13 cellular contexts compared by ENCODE assay signal in the genomic region with DNA sequence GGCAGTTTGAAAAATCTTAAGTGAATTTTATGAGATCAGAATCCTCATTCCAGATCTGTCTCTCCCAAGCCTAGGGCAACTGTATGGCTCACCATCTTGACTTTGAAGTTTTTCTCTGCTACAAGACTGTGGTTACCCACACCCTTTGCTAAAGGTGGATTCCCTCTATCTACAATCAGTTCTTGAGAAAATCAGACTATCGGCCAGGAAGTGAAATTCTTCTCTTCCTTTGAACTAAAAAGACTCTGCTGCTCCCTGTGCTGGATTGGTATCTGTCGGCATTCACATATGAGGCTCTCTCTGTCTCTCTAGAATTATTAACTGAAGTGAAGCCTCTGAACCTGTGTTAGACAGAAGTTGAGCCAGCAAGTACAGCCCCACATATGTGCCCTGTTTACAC.
A peak's percentile ranks its signal among the peaks of the same experiment; 100 is the strongest.
DNase-seq lines count a peak whose midpoint lies in the region; ATAC-seq and TF ChIP-seq lines count a peak whose summit lies in the region.
"Had no signal": no experiment of that assay in that cellular context is flagged by ENCODE, and none has a peak within 500 bp of the region (broad histone marks: within the 10 kb centered on the region; RNA-seq: fewer than 3 reads in every experiment).

No MANE protein-coding gene starts in this region.

- no peak overlapping the region for H3K4me3 ChIP-seq in OCI-LY3 (ENCODE audit: low read length)
- no peak overlapping the region for H3K4me3 ChIP-seq in suprapubic skin

- 32% methylated on average over 2 of the region's 2 CpGs for WGBS in suprapubic skin

- H3K9me3 ChIP-seq in OCI-LY3 (ENCODE audit: insufficient read depth, low read length) (no peaks in the 10 kb centered on the region), suprapubic skin (no peaks in the 10 kb centered on the region)

- DNase-seq in natural killer cell (no peak), suprapubic skin (ENCODE audit: low spot score in 2 of 2) (no peak), MV-4-11 (lab: John Stamatoyannopoulos, UW) (no peak), mucosa of gallbladder (ENCODE audit: low spot score) (no peak)
- DNase-seq in natural killer cell treated with Interleukin-12 subunit alpha and Interleukin-12 subunit beta and Interleukin-15 and Interleukin-18, amount 100 ng/mL, for 72 hours (ENCODE audit: low spot score), result no peak
- DNase-seq: NCI-H1436 treated with DMSO at 0.1 percent for 48 hours; stimulated activated CD4-positive, alpha-beta T cell treated with anti-CD3 and anti-CD28 coated beads, Interleukin-2, amount 100 ng/mL, for 48 hours had no signal

- H3K36me3 ChIP-seq in OCI-LY3 (replicated peaks; ENCODE audit: low read depth, low read length) (no peaks in the 10 kb centered on the region), suprapubic skin (no peaks in the 10 kb centered on the region)

- no peaks in the 10 kb centered on the region for H3K36me3 Mint-ChIP-seq in natural killer cell
- H3K36me3 Mint-ChIP-seq in natural killer cell treated with Interleukin-12 subunit alpha and Interleukin-12 subunit beta and Interleukin-15 and Interleukin-18, amount 100 ng/mL, for 72 hours, result no peaks in the 10 kb centered on the region

- H3K27me3 ChIP-seq in OCI-LY3 (ENCODE audit: low read depth, low read length), result no peaks in the 10 kb centered on the region
- no peaks in the 10 kb centered on the region for H3K27me3 ChIP-seq in suprapubic skin

- no peak overlapping the region for H3K9ac ChIP-seq in OCI-LY3 (ENCODE audit: low read length)

- peak; percentile 24 to 48 (median 41) for ATAC-seq in natural killer cell
- no peak for ATAC-seq in natural killer cell treated with Interleukin-12 subunit alpha and Interleukin-12 subunit beta and Interleukin-15 and Interleukin-18, amount 100 ng/mL, for 72 hours
- peak; percentile 36 for ATAC-seq in esophagus mucosa
- ATAC-seq in HG02981 (IDR thresholded peaks at IDR 0.05; ENCODE audit: unreplicated experiment), result no peak
- ATAC-seq: HCT116 had no signal

- H3K4me1 ChIP-seq in OCI-LY3 (ENCODE audit: low read length), result peaks cover 12% of the 10 kb centered on the region
- peaks cover 54% of the 10 kb centered on the region for H3K4me1 ChIP-seq in suprapubic skin

- no peaks in the 10 kb centered on the region for H3K9me3 Mint-ChIP-seq in natural killer cell
- H3K9me3 Mint-ChIP-seq in natural killer cell treated with Interleukin-12 subunit alpha and Interleukin-12 subunit beta and Interleukin-15 and Interleukin-18, amount 100 ng/mL, for 72 hours, result no peaks in the 10 kb centered on the region
- H3K9me3 Mint-ChIP-seq: memory B cell had no signal

- H3K4me1 Mint-ChIP-seq in natural killer cell, result peaks cover 7% of the 10 kb centered on the region in 2 donors
- peaks cover 0 to 6% of the 10 kb centered on the region in 2 donors for H3K4me1 Mint-ChIP-seq in natural killer cell treated with Interleukin-12 subunit alpha and Interleukin-12 subunit beta and Interleukin-15 and Interleukin-18, amount 100 ng/mL, for 72 hours (ENCODE audit: low read depth in 2 of 2)
- H3K4me1 Mint-ChIP-seq: memory B cell had no signal

- no peak overlapping the region for H3K4me3 Mint-ChIP-seq in natural killer cell
- H3K4me3 Mint-ChIP-seq in natural killer cell treated with Interleukin-12 subunit alpha and Interleukin-12 subunit beta and Interleukin-15 and Interleukin-18, amount 100 ng/mL, for 72 hours, result no peak overlapping the region
- H3K4me3 Mint-ChIP-seq: memory B cell had no signal

- H3K27ac ChIP-seq in OCI-LY3 (ENCODE audit: low read length) (no peak overlapping the region), suprapubic skin (peak overlapping the region; percentile 83)
- H3K27ac ChIP-seq: C4-2B had no signal

- no peaks in the 10 kb centered on the region for H3K79me2 ChIP-seq in OCI-LY3 (ENCODE audit: low read length)

- TF ChIP-seq CTCF in natural killer cell (IDR thresholded peaks at IDR 0.05) (no peak), OCI-LY3 (IDR thresholded peaks at IDR 0.05; ENCODE audit: low read depth, low read length) (no peak), suprapubic skin (IDR thresholded peaks at IDR 0.05) (no peak)

- TF ChIP-seq EP300 in suprapubic skin (IDR thresholded peaks at IDR 0.05), result no peak

- H3K27ac Mint-ChIP-seq in natural killer cell, result no peak overlapping the region
- no peak overlapping the region for H3K27ac Mint-ChIP-seq in natural killer cell treated with Interleukin-12 subunit alpha and Interleukin-12 subunit beta and Interleukin-15 and Interleukin-18, amount 100 ng/mL, for 72 hours
- H3K27ac Mint-ChIP-seq: memory B cell had no signal

- H3K4me2 ChIP-seq in OCI-LY3 (ENCODE audit: low read length), result peak overlapping the region; percentile 2; the same call in 1 of the 2 replicates

- no peaks in the 10 kb centered on the region for H4K20me1 ChIP-seq in OCI-LY3 (ENCODE audit: insufficient read depth, low read length)

- H3K27me3 Mint-ChIP-seq in natural killer cell (ENCODE audit: low read depth in 2 of 2), result no peaks in the 10 kb centered on the region
- H3K27me3 Mint-ChIP-seq in natural killer cell treated with Interleukin-12 subunit alpha and Interleukin-12 subunit beta and Interleukin-15 and Interleukin-18, amount 100 ng/mL, for 72 hours, result no peaks in the 10 kb centered on the region
- H3K27me3 Mint-ChIP-seq: memory B cell had no signal

- intact Hi-C loops in natural killer cell (cut with micrococcal nuclease), result no loop called here

- no peak overlapping the region for H2AFZ ChIP-seq in OCI-LY3 (ENCODE audit: low read depth, low read length)

- no peak for TF ChIP-seq POLR2A in suprapubic skin (IDR thresholded peaks at IDR 0.05)

Comparison
In these comparisons a context has a peak if more than half of its experiments do, and no peak if none do; other contexts are left out.
1. ATAC-seq: peak in natural killer cell (3 of 3) and esophagus mucosa (single experiment); none in natural killer cell treated with Interleukin-12 subunit alpha and Interleukin-12 subunit beta and Interleukin-15 and Interleukin-18, amount 100 ng/mL, for 72 hours (0 of 2) and HG02981 (single experiment).